12 cellular contexts compared by ENCODE assay signal in genomic region chr10:120606051-120606764, GRCh38.
DNase-seq lines count a peak whose midpoint lies in the region; ATAC-seq and TF ChIP-seq lines count a peak whose summit lies in the region.
"Had no signal": no experiment of that assay in that cellular context is flagged by ENCODE, and none has a peak within 500 bp of the region (broad histone marks: within the 10 kb centered on the region; RNA-seq: fewer than 3 reads in every experiment).

No MANE protein-coding gene starts in this region.

- intact Hi-C loops in left cardiac atrium (cut with DNase I): no loop called here

- DNase-seq in choroid plexus epithelial cell (ENCODE audit: low read depth): peak; percentile 8
- no peak for DNase-seq in NCI-H1092 (lab: John Stamatoyannopoulos, UW)
- no peak for DNase-seq in left cardiac atrium
- DNase-seq in SW480 (ENCODE audit: low spot score): no peak
- DNase-seq in NCI-H2196 treated with DMSO at 0.1 percent for 48 hours (lab: John Stamatoyannopoulos, UW; ENCODE audit: unreplicated experiment): no peak
- DNase-seq: adrenal gland; COR-L47; NCI-H524; stimulated activated CD4-positive, alpha-beta T cell treated with anti-CD3 and anti-CD28 coated beads, Interleukin-15, amount 100 ng/mL, for 24 hours had no signal

- H3K4me3 ChIP-seq in choroid plexus epithelial cell (ENCODE audit: low read depth, low read length): no peak overlapping the region
- H3K4me3 ChIP-seq: adrenal gland had no signal

- no peak for TF ChIP-seq CTCF in choroid plexus epithelial cell (conservative IDR thresholded peaks at IDR 0.05; ENCODE audit: low read depth, low read length)

- ATAC-seq in GM18907 (IDR thresholded peaks at IDR 0.05; ENCODE audit: unreplicated experiment) (peak; percentile 74), GM21717 (IDR thresholded peaks at IDR 0.05; ENCODE audit: unreplicated experiment) (peak; percentile 78), HG03108 (IDR thresholded peaks at IDR 0.05; ENCODE audit: unreplicated experiment) (peak; percentile 61), left cardiac atrium (no peak)

Comparison
In these comparisons a context has a peak if more than half of its experiments do, and no peak if none do; other contexts are left out.
1. ATAC-seq: peak in GM18907 (single experiment), GM21717 (single experiment) and HG03108 (single experiment); none in left cardiac atrium (0 of 2).